Comparison of ENCODE assay signal across 8 cellular contexts in the genomic region with DNA sequence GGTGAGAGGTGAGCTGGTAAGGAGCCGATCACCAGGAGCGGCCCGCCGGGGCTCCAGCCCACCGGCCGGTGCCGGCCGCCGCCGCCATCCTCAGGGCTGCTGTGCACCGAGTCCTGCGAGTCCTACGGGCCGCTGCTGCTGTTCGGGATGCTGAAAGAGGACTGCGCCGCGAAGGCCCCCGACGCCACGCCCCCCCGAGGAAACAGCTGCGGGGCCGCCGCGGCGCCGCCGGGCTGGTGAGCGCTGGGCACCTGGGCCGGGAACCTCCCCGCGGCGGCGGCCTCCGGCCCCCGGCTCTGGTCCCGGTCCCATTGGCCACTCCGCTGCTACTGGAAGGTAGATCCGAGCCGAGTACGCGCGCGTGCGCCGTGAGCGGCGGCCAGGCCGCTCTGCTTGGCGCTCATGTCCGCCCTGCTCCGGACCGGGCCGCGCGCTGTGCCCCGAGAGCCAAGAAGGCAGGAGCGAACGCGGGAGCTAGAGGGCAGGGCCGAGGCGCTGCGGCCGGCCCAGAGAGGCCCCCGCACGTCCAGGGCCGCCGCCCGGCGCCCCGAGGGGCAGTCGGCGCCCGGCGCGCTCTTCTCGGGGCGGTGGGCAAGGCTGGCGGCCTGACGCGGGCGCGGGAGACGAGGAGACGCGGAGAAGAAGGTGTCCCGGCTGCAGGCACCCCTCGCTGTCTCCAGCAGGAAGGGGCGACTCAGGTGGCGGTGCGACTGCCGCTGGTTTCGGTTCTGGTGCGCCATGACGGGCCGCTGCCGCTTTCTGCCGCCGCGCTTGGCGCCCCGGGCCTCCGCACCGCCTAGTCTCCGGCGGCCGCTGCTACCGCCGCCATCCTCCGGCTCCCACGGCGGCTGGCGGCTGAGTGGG.
DNase-seq lines count a peak whose midpoint lies in the region; ATAC-seq and TF ChIP-seq lines count a peak whose summit lies in the region.

No MANE protein-coding gene starts in this region.

- H3K36me3 ChIP-seq in Peyer's patch (no peaks in the 10 kb centered on the region), suprapubic skin (no peaks in the 10 kb centered on the region)

- H3K27ac Mint-ChIP-seq in CD4-positive, alpha-beta T cell, result peak overlapping the region; percentile 76
- peak overlapping the region; percentile 83 to 95 (median 93) for H3K27ac Mint-ChIP-seq in nephron

- H3K4me3 ChIP-seq in Peyer's patch (peak overlapping the region; percentile 47 to 95 (median 74)), fibroblast of villous mesenchyme (ENCODE audit: low read depth, low read length) (peak overlapping the region; percentile 63), suprapubic skin (peak overlapping the region; percentile 88)

- peak in 9 of 10 experiments; percentile 1 to 51 (median 16) for DNase-seq in CD4-positive, alpha-beta T cell
- DNase-seq in Peyer's patch, result peak; percentile 56 to 85 (median 83)
- DNase-seq in activated gamma-delta T cell treated with Interleukin-2 at 50 U/mL for 16 hours, result peak; percentile 36
- peak; percentile 57 for DNase-seq in fibroblast of villous mesenchyme (ENCODE audit: low read depth)
- DNase-seq in suprapubic skin (ENCODE audit: low spot score in 2 of 2), result peak; percentile 80 to 83

- WGBS in suprapubic skin, result no CpG with 5 or more reads among the region's 114 CpGs

- no peak overlapping the region for H3K27ac ChIP-seq in CD4-positive, alpha-beta T cell (ENCODE audit: low read depth, low read length)
- H3K27ac ChIP-seq in Peyer's patch (peak overlapping the region; percentile 85 to 98 (median 96)), suprapubic skin (peak overlapping the region; percentile 95)

- H3K27me3 Mint-ChIP-seq in CD4-positive, alpha-beta T cell, result peaks cover 19% of the 10 kb centered on the region
- no peaks in the 10 kb centered on the region for H3K27me3 Mint-ChIP-seq in nephron (ENCODE audit: low read depth)

- no peak for TF ChIP-seq EP300 in suprapubic skin (IDR thresholded peaks at IDR 0.05)

- H3K4me1 ChIP-seq in Peyer's patch, result peaks cover 0 to 4% (median 0%) of the 10 kb centered on the region in 4 donors
- no peaks in the 10 kb centered on the region for H3K4me1 ChIP-seq in suprapubic skin

- CTCF ChIA-PET in CD4-positive, alpha-beta T cell (lab: Charles Lee), result no interaction called here

- no peaks in the 10 kb centered on the region for H3K9me3 Mint-ChIP-seq in CD4-positive, alpha-beta T cell
- no peaks in the 10 kb centered on the region for H3K9me3 Mint-ChIP-seq in nephron

- TF ChIP-seq CTCF in CD4-positive, alpha-beta T cell (IDR thresholded peaks at IDR 0.05), result no peak
- TF ChIP-seq CTCF in Peyer's patch (IDR thresholded peaks at IDR 0.05) (peak in 1 of 6 experiments; percentile 13), fibroblast of villous mesenchyme (IDR thresholded peaks at IDR 0.05; ENCODE audit: insufficient read depth, low read depth, low read length) (no peak), nephron (IDR thresholded peaks at IDR 0.05; ENCODE audit: unreplicated experiment in 3 of 3) (no peak), suprapubic skin (IDR thresholded peaks at IDR 0.05) (no peak)

- peaks cover 6% of the 10 kb centered on the region for H3K4me1 Mint-ChIP-seq in CD4-positive, alpha-beta T cell (ENCODE audit: low read depth)
- peaks cover 22% of the 10 kb centered on the region for H3K4me1 Mint-ChIP-seq in nephron

- peak overlapping the region; percentile 95 for H3K4me3 Mint-ChIP-seq in CD4-positive, alpha-beta T cell
- peak overlapping the region; percentile 92 to 93 (median 93) for H3K4me3 Mint-ChIP-seq in nephron

- no peaks in the 10 kb centered on the region for H3K27me3 ChIP-seq in CD4-positive, alpha-beta T cell (ENCODE audit: control insufficient read depth, insufficient read depth, low read length)
- H3K27me3 ChIP-seq in Peyer's patch (no peaks in the 10 kb centered on the region), suprapubic skin (no peaks in the 10 kb centered on the region)

- intact Hi-C loops in CD4-positive, alpha-beta T cell (cut with DNase I, micrococcal nuclease), result no loop called here

- ATAC-seq in CD4-positive, alpha-beta T cell (ENCODE audit: poor library complexity), result peak; percentile 82
- ATAC-seq in GM19438 (IDR thresholded peaks at IDR 0.05; ENCODE audit: low read depth, unreplicated experiment), result peak; percentile 64
- ATAC-seq in HG03565 (IDR thresholded peaks at IDR 0.05; ENCODE audit: unreplicated experiment), result peak; percentile 60

- POLR2A ChIA-PET in CD4-positive, alpha-beta T cell (lab: Charles Lee), result no interaction called here

- no peaks in the 10 kb centered on the region for H3K36me3 Mint-ChIP-seq in CD4-positive, alpha-beta T cell (ENCODE audit: low read depth)
- no peaks in the 10 kb centered on the region for H3K36me3 Mint-ChIP-seq in nephron (ENCODE audit: low read depth)

- H3K9me3 ChIP-seq in CD4-positive, alpha-beta T cell (ENCODE audit: control insufficient read depth, low read length), result no peaks in the 10 kb centered on the region
- H3K9me3 ChIP-seq in Peyer's patch (no peaks in the 10 kb centered on the region), suprapubic skin (no peaks in the 10 kb centered on the region)

- TF ChIP-seq POLR2A in Peyer's patch (IDR thresholded peaks at IDR 0.05) (peak; percentile 7 to 31), suprapubic skin (IDR thresholded peaks at IDR 0.05) (peak in 1 of 2 donors; percentile 19)

Comparison
In these comparisons a context has a peak if more than half of its experiments do, and no peak if none do; other contexts are left out.
1. DNase-seq: peak in every context shown above with its lines; median percentile 83 in Peyer's patch; 82 in suprapubic skin; 57 in fibroblast of villous mesenchyme; 36 in activated gamma-delta T cell treated with Interleukin-2 at 50 U/mL for 16 hours; 16 in CD4-positive, alpha-beta T cell.